3 cellular contexts compared by ENCODE assay signal in the genomic region with DNA sequence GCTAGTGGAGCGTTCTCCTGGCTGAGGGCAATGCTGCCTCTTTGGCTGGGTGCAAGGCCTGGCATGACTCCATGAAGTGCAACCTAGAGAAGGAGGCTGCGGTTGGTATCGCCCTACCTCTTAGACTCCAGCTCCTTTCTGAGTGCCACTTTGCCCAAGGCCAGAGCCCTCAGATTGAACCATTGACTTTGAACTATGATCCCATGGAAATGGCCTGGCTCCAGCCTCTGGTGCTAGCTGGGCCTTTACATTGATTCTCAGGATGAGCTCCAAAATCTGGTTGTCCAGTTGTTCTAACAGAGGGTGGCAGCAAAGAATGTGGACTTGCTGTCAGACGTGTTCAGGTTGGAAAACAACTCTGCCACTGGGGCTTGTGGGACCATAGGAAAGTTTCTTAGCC.
TF ChIP-seq lines count a peak whose summit lies in the region.

No MANE protein-coding gene starts in this region.

TF ChIP-seq in SK-N-SH, 30 proteins besides CTCF, POLR2A, EP300 and RAD21:
- no peak for TF ChIP-seq FOXJ3 (CRISPR knock-in tag; IDR thresholded peaks at IDR 0.05)
- no peak for TF ChIP-seq RCOR1 (IDR thresholded peaks at IDR 0.05; ENCODE audit: low read length)
- TF ChIP-seq RFX5 (IDR thresholded peaks at IDR 0.05; ENCODE audit: low read length): no peak
- TF ChIP-seq MAX (IDR thresholded peaks at IDR 0.05; ENCODE audit: low read depth): no peak
- TF ChIP-seq ZBTB33 (IDR thresholded peaks at IDR 0.05; ENCODE audit: borderline replicate concordance, low read depth): no peak
- TF ChIP-seq NFIC (IDR thresholded peaks at IDR 0.05; ENCODE audit: borderline replicate concordance): no peak
- no peak for TF ChIP-seq USF2 (IDR thresholded peaks at IDR 0.05; ENCODE audit: borderline replicate concordance, low read depth, low read length)

TF ChIP-seq in SK-N-SH treated with all-trans-retinoic acid at 6 μM for 48 hours, 23 proteins besides CTCF, POLR2A, EP300 and RAD21:
- TF ChIP-seq BACH2 (CRISPR knock-in tag; IDR thresholded peaks at IDR 0.05; ENCODE audit: borderline replicate concordance): no peak
- TF ChIP-seq ARNTL (CRISPR knock-in tag; IDR thresholded peaks at IDR 0.05; ENCODE audit: borderline replicate concordance, low read depth): no peak
- TF ChIP-seq GLIS3 (CRISPR knock-in tag; IDR thresholded peaks at IDR 0.05): no peak
- no peak for TF ChIP-seq ISL1 (CRISPR knock-in tag; IDR thresholded peaks at IDR 0.05)
- no peak for TF ChIP-seq ZFP3 (CRISPR knock-in tag; IDR thresholded peaks at IDR 0.05)
- no peak for TF ChIP-seq CSDC2 (CRISPR knock-in tag; IDR thresholded peaks at IDR 0.05)
- TF ChIP-seq ESRRG (CRISPR knock-in tag; IDR thresholded peaks at IDR 0.05): no peak
- no peak for TF ChIP-seq SNAI2 (CRISPR knock-in tag; IDR thresholded peaks at IDR 0.05)
- no peak for TF ChIP-seq ZNF8 (CRISPR knock-in tag; IDR thresholded peaks at IDR 0.05)
- TF ChIP-seq, protein P1, sequence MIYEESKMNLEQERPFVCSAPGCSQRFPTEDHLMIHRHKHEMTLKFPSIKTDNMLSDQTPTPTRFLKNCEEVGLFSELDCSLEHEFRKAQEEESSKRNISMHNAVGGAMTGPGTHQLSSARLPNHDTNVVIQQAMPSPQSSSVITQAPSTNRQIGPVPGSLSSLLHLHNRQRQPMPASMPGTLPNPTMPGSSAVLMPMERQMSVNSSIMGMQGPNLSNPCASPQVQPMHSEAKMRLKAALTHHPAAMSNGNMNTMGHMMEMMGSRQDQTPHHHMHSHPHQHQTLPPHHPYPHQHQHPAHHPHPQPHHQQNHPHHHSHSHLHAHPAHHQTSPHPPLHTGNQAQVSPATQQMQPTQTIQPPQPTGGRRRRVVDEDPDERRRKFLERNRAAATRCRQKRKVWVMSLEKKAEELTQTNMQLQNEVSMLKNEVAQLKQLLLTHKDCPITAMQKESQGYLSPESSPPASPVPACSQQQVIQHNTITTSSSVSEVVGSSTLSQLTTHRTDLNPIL (CRISPR knock-in tag; IDR thresholded peaks at IDR 0.05; ENCODE audit: low read depth): no peak

TF ChIP-seq in HepG2, 621 proteins besides CTCF, POLR2A, EP300 and RAD21 (continues in another document):
- no peak for TF ChIP-seq ZNF652 (CRISPR knock-in tag; IDR thresholded peaks at IDR 0.05; ENCODE audit: borderline replicate concordance, low read depth)
- TF ChIP-seq ELF3 (CRISPR knock-in tag; IDR thresholded peaks at IDR 0.05): 0 out of 2 replicates have a peak, but pooled peaks have one; percentile 20
- TF ChIP-seq ARID4A (CRISPR knock-in tag; IDR thresholded peaks at IDR 0.05; ENCODE audit: borderline replicate concordance): no peak; the same call in 1 of the 2 replicates
- no peak for TF ChIP-seq ZNF282 (IDR thresholded peaks at IDR 0.05; ENCODE audit: partially characterized antibody)
- no peak for TF ChIP-seq FOXK1 (CRISPR knock-in tag; IDR thresholded peaks at IDR 0.05; ENCODE audit: borderline replicate concordance, low read depth)
- TF ChIP-seq ZNF564 (CRISPR knock-in tag; IDR thresholded peaks at IDR 0.05): no peak
- TF ChIP-seq ZNF580 (CRISPR knock-in tag; IDR thresholded peaks at IDR 0.05; ENCODE audit: borderline replicate concordance, low read depth): no peak
- TF ChIP-seq STAG1 (CRISPR knock-in tag; IDR thresholded peaks at IDR 0.05): peak; percentile 89
- TF ChIP-seq MED8 (CRISPR knock-in tag; IDR thresholded peaks at IDR 0.05; ENCODE audit: insufficient replicate concordance): no peak
- TF ChIP-seq WIZ (CRISPR knock-in tag; IDR thresholded peaks at IDR 0.05): no peak
- no peak for TF ChIP-seq SNAI1 (CRISPR knock-in tag; IDR thresholded peaks at IDR 0.05; ENCODE audit: borderline replicate concordance)
- TF ChIP-seq ZNF646 (CRISPR knock-in tag; IDR thresholded peaks at IDR 0.05): no peak
- no peak for TF ChIP-seq FOXP1 (IDR thresholded peaks at IDR 0.05)
- no peak for TF ChIP-seq FOXP1 (CRISPR knock-in tag; IDR thresholded peaks at IDR 0.05)
- no peak for TF ChIP-seq BCL6 (CRISPR knock-in tag; IDR thresholded peaks at IDR 0.05)
- no peak for TF ChIP-seq ZNF33B (CRISPR knock-in tag; IDR thresholded peaks at IDR 0.05)
- no peak for TF ChIP-seq JUN (CRISPR knock-in tag; IDR thresholded peaks at IDR 0.05)
- TF ChIP-seq MZF1 (CRISPR knock-in tag; IDR thresholded peaks at IDR 0.05; ENCODE audit: borderline replicate concordance): no peak
- no peak for TF ChIP-seq TBP (CRISPR knock-in tag; IDR thresholded peaks at IDR 0.05)
- no peak for TF ChIP-seq ZNF281 (CRISPR knock-in tag; IDR thresholded peaks at IDR 0.05; ENCODE audit: borderline replicate concordance)
- 0 out of 2 replicates have a peak, but pooled peaks have one; percentile 41 for TF ChIP-seq ZNF614 (CRISPR knock-in tag; IDR thresholded peaks at IDR 0.05; ENCODE audit: borderline replicate concordance)
- TF ChIP-seq GABPB1 (CRISPR knock-in tag; IDR thresholded peaks at IDR 0.05): no peak
- no peak for TF ChIP-seq FIP1L1 (IDR thresholded peaks at IDR 0.05; ENCODE audit: borderline replicate concordance, insufficient read depth, low read depth, low read length)
- no peak for TF ChIP-seq MAFF (IDR thresholded peaks at IDR 0.05; ENCODE audit: low read depth, low read length)
- TF ChIP-seq CEBPG (CRISPR knock-in tag; IDR thresholded peaks at IDR 0.05): 0 out of 2 replicates have a peak, but pooled peaks have one; percentile 9
- no peak for TF ChIP-seq ZIK1 (CRISPR knock-in tag; IDR thresholded peaks at IDR 0.05; ENCODE audit: borderline replicate concordance, low read depth)
- no peak for TF ChIP-seq ZNF597 (CRISPR knock-in tag; IDR thresholded peaks at IDR 0.05)
- TF ChIP-seq FOSL2 (CRISPR knock-in tag; IDR thresholded peaks at IDR 0.05): no peak
- TF ChIP-seq FUBP1 (CRISPR knock-in tag; IDR thresholded peaks at IDR 0.05; ENCODE audit: borderline replicate concordance): no peak
